ENCODE assay signal across 15 cellular contexts in genomic region chr7:24742764-24743163, GRCh38.
"Had no signal": no experiment of that assay in that cellular context is flagged by ENCODE, and none has a peak within 500 bp of the region (broad histone marks: within the 10 kb centered on the region; RNA-seq: fewer than 3 reads in every experiment).

No MANE protein-coding gene starts in this region.

- H3K4me1 ChIP-seq: left lung, upper lobe of right lung had no signal

- H3K27ac ChIP-seq: left lung, upper lobe of right lung had no signal

- H3K4me3 ChIP-seq: dorsolateral prefrontal cortex, heart left ventricle, left lung, upper lobe of right lung had no signal

- H3K36me3 ChIP-seq: left lung, upper lobe of right lung had no signal

- H3K9me3 ChIP-seq: upper lobe of right lung had no signal

- H3K27me3 ChIP-seq: dorsolateral prefrontal cortex, heart left ventricle, left lung, upper lobe of right lung had no signal

- ATAC-seq: esophagus mucosa, left lung had no signal

- DNase-seq: activated CD4-positive, alpha-beta T cell treated with anti-CD3 and anti-CD28 coated beads for 1 hour; activated CD4-positive, alpha-beta T cell treated with anti-CD3 and anti-CD28 coated beads, Interleukin-2, amount 50 U/mL, for 48 hours; activated gamma-delta T cell; activated T-cell treated with anti-CD3 and anti-CD28 coated beads, Interleukin-2, amount 50 U/mL, for 48 hours; dorsolateral prefrontal cortex; foreskin fibroblast; heart left ventricle; right cardiac atrium; stimulated activated CD4-positive, alpha-beta T cell treated with anti-CD3 and anti-CD28 coated beads, Interleukin-12 subunit alpha, Interleukin-12 subunit beta, amount 100 ng/mL, for 4 hours; stimulated activated CD4-positive, alpha-beta T cell treated with anti-CD3 and anti-CD28 coated beads, Interleukin-2, amount 100 ng/mL, for 48 hours; stimulated activated naive CD4-positive, alpha-beta T cell treated with Interleukin-2 at 50 U/mL for 16 hours; T-helper 9 cell; upper lobe of right lung had no signal
